11 cellular contexts compared by ENCODE assay signal in genomic region chrX:67546496-67547423, GRCh38. TPM values are rescaled to one million over a fixed set of nuclear protein-coding genes. Genes with fewer than 3 reads are reported as not detected.
DNase-seq lines count a peak whose midpoint lies in the region; ATAC-seq, FAIRE-seq and TF ChIP-seq lines count a peak whose summit lies in the region.
"Had no signal": no experiment of that assay in that cellular context is flagged by ENCODE, and none has a peak within 500 bp of the region (broad histone marks: within the 10 kb centered on the region; RNA-seq: fewer than 3 reads in every experiment).

No MANE protein-coding gene starts in this region.

- H3K9me3 ChIP-seq in A549 (no peaks in the 10 kb centered on the region), IMR-90 (ENCODE audit: control insufficient read depth, insufficient read depth, low read length) (peaks cover 2% of the 10 kb centered on the region; the same call in 1 of the 2 replicates), fibroblast of lung (ENCODE audit: control insufficient read depth, insufficient read depth, low read depth, low read length) (no peaks in the 10 kb centered on the region), neural cell (ENCODE audit: low read length) (no peaks in the 10 kb centered on the region)

- no peak overlapping the region for H3K14ac ChIP-seq in IMR-90 (replicated peaks; ENCODE audit: low read depth, low read length)

- no peak overlapping the region for H3K23ac ChIP-seq in IMR-90 (ENCODE audit: low read depth, low read length)

- no peak for ATAC-seq in A549
- no peak for ATAC-seq in IMR-90 (ENCODE audit: low read depth)
- ATAC-seq in HG02981 (IDR thresholded peaks at IDR 0.05; ENCODE audit: unreplicated experiment) = no peak
- no peak for ATAC-seq in GM18909 (IDR thresholded peaks at IDR 0.05; ENCODE audit: poor library complexity, unreplicated experiment)

- H4K8ac ChIP-seq in IMR-90 (ENCODE audit: low read depth in 2 of 2, low read length in 2 of 2) = no peak overlapping the region

- H3K27ac ChIP-seq in A549 (peak overlapping the region; percentile 58 to 86), IMR-90 (ENCODE audit: insufficient read depth, low read length) (no peak overlapping the region), fibroblast of lung (ENCODE audit: insufficient read depth, low read length) (peak overlapping the region; percentile 51), neural cell (ENCODE audit: low read length) (no peak overlapping the region)

- H2BK15ac ChIP-seq in IMR-90 (ENCODE audit: low read depth, low read length) = no peak overlapping the region

- intact Hi-C loops in IMR-90 (cut with micrococcal nuclease) = no loop called here

- no peaks in the 10 kb centered on the region for H3K9me1 ChIP-seq in IMR-90 (ENCODE audit: insufficient read depth, low read length)

- H3K4me2 ChIP-seq in A549 (peak overlapping the region; percentile 83), IMR-90 (ENCODE audit: low read depth, low read length) (peak overlapping the region; percentile 45), fibroblast of lung (ENCODE audit: extremely low read depth, insufficient read depth, low read length) (peak overlapping the region; percentile 59), neural cell (ENCODE audit: low read length) (peak overlapping the region; percentile 30)

- no peaks in the 10 kb centered on the region for H3K36me3 ChIP-seq in IMR-90 (ENCODE audit: control insufficient read depth, insufficient read depth, low read length)
- H3K36me3 ChIP-seq in fibroblast of lung (ENCODE audit: control insufficient read depth, insufficient read depth, low read length) = no peaks in the 10 kb centered on the region
- no peaks in the 10 kb centered on the region for H3K36me3 ChIP-seq in neural cell (ENCODE audit: insufficient read depth, low read length)

- H2AK9ac ChIP-seq in IMR-90 (replicated peaks; ENCODE audit: low read depth, low read length, poor library complexity) = no peak overlapping the region

- H3K79me2 ChIP-seq in fibroblast of lung (ENCODE audit: control insufficient read depth, insufficient read depth, low read length) (peaks cover 37% of the 10 kb centered on the region), neural cell (replicated peaks; ENCODE audit: insufficient read depth, low read length) (no peaks in the 10 kb centered on the region)

- 24% methylated on average over 10 of the region's 44 CpGs for WGBS in A549 (ENCODE audit: missing lambda C conversion rate)
- WGBS in IMR-90 (ENCODE audit: extremely low coverage in 2 of 2, insufficient read length in 1 of 2), 2 experiments = 15% methylated on average over 8 of the region's 44 CpGs; no CpG with 5 or more reads in 1 of the 2 experiments

- H4K20me1 ChIP-seq in IMR-90 (ENCODE audit: insufficient read depth, low read length) = no peaks in the 10 kb centered on the region
- H4K20me1 ChIP-seq in fibroblast of lung (ENCODE audit: control insufficient read depth, extremely low read depth, insufficient read depth, low read length) = no peaks in the 10 kb centered on the region
- no peaks in the 10 kb centered on the region for H4K20me1 ChIP-seq in neural cell (ENCODE audit: insufficient read depth)

- H3K27me3 ChIP-seq in IMR-90 (ENCODE audit: control insufficient read depth, insufficient read depth, low read length) (peaks cover 16% of the 10 kb centered on the region), fibroblast of lung (ENCODE audit: control insufficient read depth, insufficient read depth, low read length) (no peaks in the 10 kb centered on the region), neural cell (ENCODE audit: insufficient read depth, low read depth, low read length) (peaks cover 6% of the 10 kb centered on the region)

- no peaks in the 10 kb centered on the region for H3F3A ChIP-seq in neural cell (ENCODE audit: insufficient read depth, low read length, poor library complexity, severe bottlenecking)

- H3K4me3 ChIP-seq in A549 (peak overlapping the region; percentile 59), IMR-90 (ENCODE audit: insufficient read depth, low read depth, low read length) (peak overlapping the region; percentile 40), fibroblast of lung (replicated peaks in 1 of 4; ENCODE audit: control extremely low read depth in 1 of 4, insufficient read depth in 1 of 4, low read depth in 3 of 4, low read length in 4 of 4) (peak overlapping the region; percentile 57 to 68 (median 62)), neural cell (ENCODE audit: low read length) (peak overlapping the region; percentile 74)

- no peak for FAIRE-seq in A549 (lab: Jason Lieb, UNC)
- FAIRE-seq: TTC549 had no signal

- no peak overlapping the region for H4K91ac ChIP-seq in IMR-90 (ENCODE audit: insufficient read depth, low read depth, low read length)

- no peak overlapping the region for H2BK20ac ChIP-seq in IMR-90 (ENCODE audit: low read depth, low read length)

- TF ChIP-seq EP300 in A549 (IDR thresholded peaks at IDR 0.05) (no peak), neural cell (conservative IDR thresholded peaks at IDR 0.05; ENCODE audit: poor library complexity, severe bottlenecking) (no peak)

- no peak overlapping the region for H3K4ac ChIP-seq in IMR-90 (ENCODE audit: low read depth, low read length)

- H2BK120ac ChIP-seq in IMR-90 (ENCODE audit: low read depth, low read length) = no peak overlapping the region

- H3K4me1 ChIP-seq in A549 (peaks cover 16% of the 10 kb centered on the region; the same call in 2 of the 3 replicates), IMR-90 (ENCODE audit: control insufficient read depth, insufficient read depth, low read length) (no peaks in the 10 kb centered on the region), fibroblast of lung (ENCODE audit: control insufficient read depth, extremely low read depth, insufficient read depth, low read length) (no peaks in the 10 kb centered on the region)

- H4K5ac ChIP-seq in IMR-90 (ENCODE audit: low read depth, low read length) = no peak overlapping the region

- POLR2A ChIA-PET in A549 (lab: Yijun Ruan, JAX) (interaction anchor here (0.7 kb wide), 1 partner anchor 234 kb away, joined by 3 read pairs; no protein-coding TSS in a partner anchor), IMR-90 (lab: Charles Lee; ENCODE audit: unreplicated experiment) (no interaction called here)

- DNase-seq in A549 (ENCODE audit: low read depth in 1 of 2, low spot score in 1 of 2) (no peak), IMR-90 (no peak), fibroblast of lung (ENCODE audit: low read depth in 2 of 2) (no peak), KG1 (lab: John Stamatoyannopoulos, UW) (no peak), NOMO-1 treated with DMSO at 0.1 percent for 48 hours (lab: John Stamatoyannopoulos, UW; ENCODE audit: unreplicated experiment) (no peak)
- DNase-seq: DND-41, NCI-H2171 had no signal

- dilution Hi-C loops in IMR-90 (cut with HindIII; ENCODE audit: low sequenced_read_pairs, unreplicated experiment) = no loop called here

- TF ChIP-seq CTCF in A549 (IDR thresholded peaks at IDR 0.05) (no peak), IMR-90 (conservative IDR thresholded peaks at IDR 0.05; ENCODE audit: low read depth, low read length) (no peak), fibroblast of lung (conservative IDR thresholded peaks at IDR 0.05 in 1 of 2, IDR thresholded peaks at IDR 0.05 in 1 of 2; ENCODE audit: low read depth in 1 of 2, low read length in 2 of 2) (no peak), neural cell (IDR thresholded peaks at IDR 0.05; ENCODE audit: poor library complexity, severe bottlenecking) (no peak)

- no peak overlapping the region for H3K18ac ChIP-seq in IMR-90 (ENCODE audit: low read depth, low read length)

- no peaks in the 10 kb centered on the region for H3K9me2 ChIP-seq in neural cell (ENCODE audit: insufficient read depth, low read length)

- no peak overlapping the region for H2AK5ac ChIP-seq in IMR-90 (ENCODE audit: low read depth, low read length)

- H3K9ac ChIP-seq in IMR-90 (ENCODE audit: low read depth, low read length) (peak overlapping the region; percentile 44; the same call in 1 of the 2 replicates), fibroblast of lung (ENCODE audit: insufficient read depth, low read length) (peak overlapping the region; percentile 37), neural cell (ENCODE audit: low read length) (peak overlapping the region; percentile 49)

- TF ChIP-seq POLR2A in A549 (IDR thresholded peaks at IDR 0.05; ENCODE audit: low read length) (no peak), IMR-90 (IDR thresholded peaks at IDR 0.05; ENCODE audit: low read depth, low read length) (no peak)

- H2BK5ac ChIP-seq in IMR-90 (ENCODE audit: low read depth, low read length, poor library complexity, severe bottlenecking) = no peak overlapping the region

- TF ChIP-seq RAD21 in A549 (conservative IDR thresholded peaks at IDR 0.05 in 1 of 2, IDR thresholded peaks at IDR 0.05 in 1 of 2) (no peak), IMR-90 (IDR thresholded peaks at IDR 0.05; ENCODE audit: low read length) (no peak), neural cell (conservative IDR thresholded peaks at IDR 0.05) (no peak)

- no TSS peak for BruUV-seq in IMR-90 (replicated peaks; lab: Mats Ljungman, UMichigan)

- H2AFZ ChIP-seq in IMR-90 (replicated peaks; ENCODE audit: low read length, poor library complexity) (peak overlapping the region; percentile 27), fibroblast of lung (ENCODE audit: low read length) (no peak overlapping the region), neural cell (ENCODE audit: low read depth, low read length) (no peak overlapping the region)

- H3K79me1 ChIP-seq in IMR-90 (ENCODE audit: low read depth in 1 of 2, low read length in 2 of 2) = no peaks in the 10 kb centered on the region

- no peak overlapping the region for H3K56ac ChIP-seq in IMR-90 (ENCODE audit: extremely low read depth, insufficient read depth, low read length)

- CTCF ChIA-PET in A549 (lab: Yijun Ruan, JAX) = interaction anchor here (1.3 kb wide), 1 partner anchor 9 kb away, joined by 4 read pairs; no protein-coding TSS in a partner anchor
- CTCF ChIA-PET in IMR-90 (lab: Yijun Ruan, JAX) = no interaction called here

- in situ Hi-C loops in IMR-90 (cut with MboI; ENCODE audit: low sequenced_read_pairs) = no loop called here

RNA-seq across cellular contexts. Expression of gene AR, which starts 2.9 kb away (rescaled TPM):
- polyA plus RNA-seq in A549 (2011; rRNA removed) (8.7 and 11.4 TPM in 2 replicates), A549 (2017; fragmentation: RNase III; extraction: RNeasy Plus Mini Kit Qiagen cat#74134 plus additional on column Dnase treatment) (2.2 TPM in 3 replicates), IMR-90 (2012; rRNA removed) (1.3 and 1.5 TPM in 2 replicates), fibroblast of lung (10.8 and 12.5 TPM in 2 replicates), neural cell (0.82 and 1.1 TPM in 2 replicates)
- polyA plus RNA-seq in A549 (2012; cell fraction: cytosol; rRNA removed) = 2.8 and 3.8 TPM in 2 replicates
- polyA plus RNA-seq in A549 (2012; cell fraction: nucleus; rRNA removed) = 7.1 and 9.5 TPM in 2 replicates
- 29.6 and 33.6 TPM in 2 replicates for polyA minus RNA-seq in A549 (2011; rRNA and poly(A)+ RNA removed)
- total RNA-seq in IMR-90 (2012; rRNA removed) (2.8 and 4.7 TPM in 2 replicates), fibroblast of lung (8.0 and 15.0 TPM in 2 replicates)
- 0.54 and 0.95 TPM in 2 replicates for polyA plus RNA-seq in IMR-90 (2012; cell fraction: cytosol; rRNA removed)
- polyA plus RNA-seq in IMR-90 (2012; cell fraction: nucleus; rRNA removed; ENCODE audit: low replicate concordance) = 2.9 and 3.1 TPM in 2 replicates
- 6.1 and 6.6 TPM in 2 replicates for polyA plus RNA-seq in fibroblast of lung (2012)
- polyA minus RNA-seq in fibroblast of lung (ENCODE audit: low replicate concordance) (71.4 and 93.4 TPM in 2 replicates), neural cell (2.4 TPM in 2 replicates)

Comparison
In these comparisons a context has a peak if more than half of its experiments do, and no peak if none do; other contexts are left out.
1. H3K27ac ChIP-seq: peak in A549 (2 of 2) and fibroblast of lung (single experiment); none in IMR-90 (single experiment) and neural cell (single experiment).
2. H3K4me2 ChIP-seq: peak in every context shown above with its lines; median percentile 83 in A549; 59 in fibroblast of lung; 45 in IMR-90; 30 in neural cell.
3. Peak in every context shown above with its lines, with median percentiles within 50 percentile points of each other: H3K4me3 ChIP-seq and H3K9ac ChIP-seq.